In genomic region chr17:41870627-41871026, GRCh38 we compare ENCODE assay signal across 21 cellular contexts. TPM values are rescaled to one million over a fixed set of nuclear protein-coding genes. Genes with fewer than 3 reads are reported as not detected.
DNase-seq lines count a peak whose midpoint lies in the region; TF ChIP-seq lines count a peak whose summit lies in the region.
"Had no signal": no experiment of that assay in that cellular context is flagged by ENCODE, and none has a peak within 500 bp of the region (broad histone marks: within the 10 kb centered on the region; RNA-seq: fewer than 3 reads in every experiment).

No MANE protein-coding gene starts in this region.

- no peak for TF ChIP-seq CTCF in tibial artery (IDR thresholded peaks at IDR 0.05)

- H3K36me3 ChIP-seq in GM23248 (ENCODE audit: low read depth) (peaks cover 71% of the 10 kb centered on the region), tibial artery (peaks cover 35 to 80% (median 65%) of the 10 kb centered on the region in 3 donors)

- no peak overlapping the region for H2AFZ ChIP-seq in GM23248

- intact Hi-C loops in tibial artery (cut with DNase I; ENCODE audit: low total_unique reads): no loop called here

- H3K9ac ChIP-seq in GM23248: no peak overlapping the region

- no peaks in the 10 kb centered on the region for H4K20me1 ChIP-seq in GM23248 (ENCODE audit: insufficient read depth)

- H3K4me3 ChIP-seq in GM23248 (no peak overlapping the region), tibial artery (no peak overlapping the region)
- H3K4me3 ChIP-seq: sigmoid colon had no signal

- H3K4me1 ChIP-seq in GM23248 (ENCODE audit: insufficient read depth) (no peaks in the 10 kb centered on the region), tibial artery (peaks cover 0 to 1% (median 0%) of the 10 kb centered on the region in 4 donors)
- H3K4me1 ChIP-seq: foreskin keratinocyte, sigmoid colon had no signal

- DNase-seq in NCI-H2029 (lab: John Stamatoyannopoulos, UW) (peak; percentile 12), NCI-H2029 treated with DMSO at 0.1 percent for 48 hours (lab: John Stamatoyannopoulos, UW) (no peak), GM23248 (peak; percentile 25), amniotic epithelial cell (ENCODE audit: low read depth) (peak; percentile 24), myocyte (ENCODE audit: low read depth) (peak; percentile 43), HCEC 1CT (no peak), tibial artery (no peak), C1 segment of cervical spinal cord (lab: John Stamatoyannopoulos, UW) (no peak)
- DNase-seq: cortex of kidney; DMS79 treated with DMSO at 0.1 percent for 48 hours; foreskin keratinocyte; kidney; mammary epithelial cell; NCI-H1694 treated with DMSO at 0.1 percent for 48 hours; NCI-H446; sigmoid colon; stimulated activated naive CD8-positive, alpha-beta T cell treated with anti-CD3 and anti-CD28 coated beads, Interleukin-15, amount 100 ng/mL, for 72 hours; trophoblast cell had no signal

- H3K27ac ChIP-seq in GM23248 (no peak overlapping the region), tibial artery (no peak overlapping the region)
- H3K27ac ChIP-seq: foreskin keratinocyte, sigmoid colon had no signal

- no peaks in the 10 kb centered on the region for H3K9me2 ChIP-seq in GM23248 (ENCODE audit: insufficient read depth)

- 85 to 90% methylated on average over 7 of the region's 7 CpGs for WGBS in GM23248 (ENCODE audit: low coverage in 1 of 2, low lambda C conversion rate in 2 of 2, missing lambda C conversion rate in 2 of 2), 2 experiments

- peaks cover 72% of the 10 kb centered on the region for H3F3A ChIP-seq in GM23248 (ENCODE audit: insufficient read depth)

- no peaks in the 10 kb centered on the region for H3K27me3 ChIP-seq in GM23248 (replicated peaks; ENCODE audit: insufficient read depth)
- H3K27me3 ChIP-seq in tibial artery: no peaks in the 10 kb centered on the region
- H3K27me3 ChIP-seq: foreskin keratinocyte, sigmoid colon had no signal

- H3K9me3 ChIP-seq in GM23248 (ENCODE audit: low read depth) (no peaks in the 10 kb centered on the region), tibial artery (no peaks in the 10 kb centered on the region)
- H3K9me3 ChIP-seq: sigmoid colon had no signal

- H3K4me2 ChIP-seq in GM23248 (ENCODE audit: unreplicated experiment): no peak overlapping the region

- no peaks in the 10 kb centered on the region for H3K79me2 ChIP-seq in GM23248 (ENCODE audit: insufficient read depth)

- in situ Hi-C loops in GM23248 (cut with MboI): no loop called here

RNA-seq across cellular contexts. Expression of gene KLHL11, which starts 5.4 kb away (rescaled TPM):
- total RNA-seq in GM23248 (2014; rRNA removed; shearing (Covaris generic)): 27.7 and 28.5 TPM in 2 replicates
- 12.5 and 12.8 TPM in 2 replicates for polyA plus RNA-seq in GM23248 (2016; fragmentation: Nextera tagmentation; extraction: Ambion mirVana)
- total RNA-seq in myocyte: 10.9 and 13.7 TPM in 2 replicates
- polyA plus RNA-seq in myocyte (2012): 3.1 TPM

RNA-seq across cellular contexts. Expression of gene KLHL10, which starts 33.0 kb away (rescaled TPM):
- total RNA-seq in GM23248 (2014; rRNA removed; shearing (Covaris generic)): 2.3 TPM in 1 of 2 replicates, not detected in the other
- 0.09 TPM in 2 replicates for polyA plus RNA-seq in GM23248 (2016; fragmentation: Nextera tagmentation; extraction: Ambion mirVana)
- 1.3 TPM in 1 of 2 replicates, not detected in the other for total RNA-seq in myocyte
- polyA plus RNA-seq in myocyte (2012): 0.16 TPM
- total RNA-seq: osteocyte, RPMI7951 had no signal
- polyA plus RNA-seq: CD14-positive monocyte, foreskin keratinocyte had no signal

RNA-seq across cellular contexts. Expression of gene NT5C3B, which starts 34.6 kb away (rescaled TPM):
- total RNA-seq in GM23248 (2014; rRNA removed; shearing (Covaris generic)): 61.7 and 69.8 TPM in 2 replicates
- 59.3 and 69.6 TPM in 2 replicates for polyA plus RNA-seq in GM23248 (2016; fragmentation: Nextera tagmentation; extraction: Ambion mirVana)
- 45.4 and 49.2 TPM in 2 replicates for total RNA-seq in myocyte
- 58.6 TPM for polyA plus RNA-seq in myocyte (2012)

RNA-seq across cellular contexts. Expression of gene ACLY, which starts 48.1 kb away (rescaled TPM):
- 139 and 144 TPM in 2 replicates for total RNA-seq in GM23248 (2014; rRNA removed; shearing (Covaris generic))
- polyA plus RNA-seq in GM23248 (2016; fragmentation: Nextera tagmentation; extraction: Ambion mirVana): 101 TPM in 2 replicates
- total RNA-seq in myocyte: 107 and 165 TPM in 2 replicates
- 124 TPM for polyA plus RNA-seq in myocyte (2012)

RNA-seq across cellular contexts. Expression of gene FKBP10, which starts 57.8 kb away (rescaled TPM):
- 750 and 759 TPM in 2 replicates for total RNA-seq in GM23248 (2014; rRNA removed; shearing (Covaris generic))
- 78.0 and 81.5 TPM in 2 replicates for polyA plus RNA-seq in GM23248 (2016; fragmentation: Nextera tagmentation; extraction: Ambion mirVana)
- total RNA-seq in myocyte: 164 and 174 TPM in 2 replicates
- polyA plus RNA-seq in myocyte (2012): 284 TPM
- polyA plus RNA-seq: CD14-positive monocyte had no signal

Comparison
In these comparisons a context has a peak if more than half of its experiments do, and no peak if none do; other contexts are left out.
1. DNase-seq: peak in NCI-H2029 (single experiment), GM23248 (single experiment), amniotic epithelial cell (single experiment) and myocyte (single experiment); none in NCI-H2029 treated with DMSO at 0.1 percent for 48 hours (single experiment), HCEC 1CT (single experiment), tibial artery (0 of 2) and C1 segment of cervical spinal cord (0 of 14).